ENCODE assay signal across 36 cellular contexts in the genomic region with DNA sequence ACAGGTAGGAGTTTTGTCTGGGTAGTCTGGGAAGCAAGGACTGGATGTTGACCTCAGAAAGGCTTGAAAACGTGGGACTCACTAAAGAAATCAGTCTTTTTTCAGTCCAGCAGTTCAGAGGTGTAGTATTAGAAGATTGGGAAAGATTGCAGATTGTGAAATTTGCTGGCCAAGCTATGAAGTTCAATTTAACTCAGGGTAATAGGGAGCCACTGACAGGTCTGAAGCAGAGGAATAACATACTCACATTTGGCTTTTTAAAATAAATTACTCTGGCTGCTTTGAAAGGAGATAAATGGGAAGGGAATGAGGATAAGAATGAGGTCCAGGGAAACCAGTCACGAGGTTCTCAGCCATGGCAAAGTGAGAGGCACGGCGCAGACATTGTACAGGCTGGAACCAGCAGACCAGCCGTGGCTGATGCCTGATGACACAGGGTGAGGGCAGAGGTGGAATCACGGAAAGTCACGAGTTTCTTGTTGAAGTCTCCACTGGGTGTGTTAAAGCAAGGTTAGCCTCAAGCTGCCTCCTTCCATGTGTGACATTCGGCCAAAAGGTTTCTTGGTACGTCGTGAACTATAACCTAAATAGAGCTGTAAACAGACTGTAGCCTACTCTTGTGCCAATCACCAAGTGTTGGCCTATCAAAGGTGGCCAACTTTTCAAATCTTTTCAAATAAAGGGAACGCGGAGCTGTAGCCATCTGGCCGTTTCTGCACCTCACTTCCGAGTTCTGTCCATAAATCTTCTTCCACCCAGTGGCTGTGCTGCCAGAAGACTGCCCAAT.
DNase-seq lines count a peak whose midpoint lies in the region; ATAC-seq and TF ChIP-seq lines count a peak whose summit lies in the region.
"Had no signal": no experiment of that assay in that cellular context is flagged by ENCODE, and none has a peak within 500 bp of the region (broad histone marks: within the 10 kb centered on the region; RNA-seq: fewer than 3 reads in every experiment).

No MANE protein-coding gene starts in this region.

- POLR2A ChIA-PET in MCF 10A (lab: Yijun Ruan, JAX) = interaction anchor here (0.6 kb wide), 1 partner anchor 330 kb away, joined by 3 read pairs; no protein-coding TSS in a partner anchor
- POLR2A ChIA-PET in activated CD4-positive, alpha-beta T cell treated with anti-CD3 and anti-CD28 coated beads, Interleukin-2, amount 10 ng/mL, durations not matched to agents 7 days and 5 days (lab: Charles Lee) = no interaction called here

- peaks cover 13% of the 10 kb centered on the region for H3K4me1 Mint-ChIP-seq in MCF 10A (ENCODE audit: insufficient read depth, unreplicated experiment)
- H3K4me1 Mint-ChIP-seq in activated CD4-positive, alpha-beta T cell treated with anti-CD3 and anti-CD28 coated beads, Interleukin-2, amount 10 ng/mL, durations not matched to agents 7 days and 5 days = no peaks in the 10 kb centered on the region
- H3K4me1 Mint-ChIP-seq: activated CD8-positive, alpha-beta memory T cell treated with anti-CD3 and anti-CD28 coated beads, Interleukin-2, amount 10 ng/mL, durations not matched to agents 7 days and 5 days; activated naive CD8-positive, alpha-beta T cell treated with anti-CD3 and anti-CD28 coated beads, Interleukin-2, amount 50 U/mL, for 24 hours; CD4-positive, CD25-positive, alpha-beta regulatory T cell; central memory CD8-positive, alpha-beta T cell; natural killer cell; stimulated activated naive B cell treated with anti-CD40 and anti-IgM and Interleukin-4, amounts not matched to agents 10 μg/mL and 1 μg/mL and 100 μg/mL, for 72 hours had no signal

- no peaks in the 10 kb centered on the region for H3K27me3 Mint-ChIP-seq in MCF 10A (ENCODE audit: insufficient read depth, unreplicated experiment)
- H3K27me3 Mint-ChIP-seq in activated CD4-positive, alpha-beta T cell treated with anti-CD3 and anti-CD28 coated beads, Interleukin-2, amount 10 ng/mL, durations not matched to agents 7 days and 5 days = peaks cover 1% of the 10 kb centered on the region
- H3K27me3 Mint-ChIP-seq: activated CD8-positive, alpha-beta memory T cell treated with anti-CD3 and anti-CD28 coated beads, Interleukin-2, amount 10 ng/mL, durations not matched to agents 7 days and 5 days; CD4-positive, CD25-positive, alpha-beta regulatory T cell; central memory CD8-positive, alpha-beta T cell had no signal

- CTCF ChIA-PET in MCF 10A (lab: Yijun Ruan, JAX) = interaction anchor here (0.6 kb wide), 1 partner anchor 80 kb away, joined by 3 read pairs; no protein-coding TSS in a partner anchor
- CTCF ChIA-PET in activated CD4-positive, alpha-beta T cell treated with anti-CD3 and anti-CD28 coated beads, Interleukin-2, amount 10 ng/mL, durations not matched to agents 7 days and 5 days (lab: Charles Lee) = no interaction called here

- no peaks in the 10 kb centered on the region for H3K36me3 Mint-ChIP-seq in MCF 10A (ENCODE audit: insufficient read depth, unreplicated experiment)
- no peaks in the 10 kb centered on the region for H3K36me3 Mint-ChIP-seq in activated CD4-positive, alpha-beta T cell treated with anti-CD3 and anti-CD28 coated beads, Interleukin-2, amount 10 ng/mL, durations not matched to agents 7 days and 5 days (ENCODE audit: low read depth)
- H3K36me3 Mint-ChIP-seq: activated CD8-positive, alpha-beta memory T cell treated with anti-CD3 and anti-CD28 coated beads, Interleukin-2, amount 10 ng/mL, durations not matched to agents 7 days and 5 days; CD4-positive, CD25-positive, alpha-beta regulatory T cell; natural killer cell; stimulated activated naive B cell treated with anti-CD40 and anti-IgM and Interleukin-4, amounts not matched to agents 10 μg/mL and 1 μg/mL and 100 μg/mL, for 72 hours had no signal

- H3K27me3 ChIP-seq in breast epithelium = no peaks in the 10 kb centered on the region
- H3K27me3 ChIP-seq in gastroesophageal sphincter = no peaks in the 10 kb centered on the region
- H3K27me3 ChIP-seq: esophagus squamous epithelium, gastrocnemius medialis, MG63, suprapubic skin, upper lobe of left lung had no signal

- TF ChIP-seq POLR2A in breast epithelium (IDR thresholded peaks at IDR 0.05) (no peak), gastroesophageal sphincter (IDR thresholded peaks at IDR 0.05) (no peak)

- H3K4me3 Mint-ChIP-seq in MCF 10A (ENCODE audit: unreplicated experiment) = no peak overlapping the region
- H3K4me3 Mint-ChIP-seq in activated CD4-positive, alpha-beta T cell treated with anti-CD3 and anti-CD28 coated beads, Interleukin-2, amount 10 ng/mL, durations not matched to agents 7 days and 5 days = no peak overlapping the region
- H3K4me3 Mint-ChIP-seq: activated CD8-positive, alpha-beta memory T cell treated with anti-CD3 and anti-CD28 coated beads, Interleukin-2, amount 10 ng/mL, durations not matched to agents 7 days and 5 days; activated naive CD8-positive, alpha-beta T cell treated with anti-CD3 and anti-CD28 coated beads, Interleukin-2, amount 50 U/mL, for 24 hours; activated T-cell treated with anti-CD3 and anti-CD28 coated beads, Interleukin-2, amount 50 U/mL, for 72 hours; CD4-positive, CD25-positive, alpha-beta regulatory T cell; central memory CD8-positive, alpha-beta T cell; HFFc6; natural killer cell; stimulated activated naive B cell treated with anti-CD40 and anti-IgM and Interleukin-4, amounts not matched to agents 10 μg/mL and 1 μg/mL and 100 μg/mL, for 72 hours had no signal

- ATAC-seq in gastroesophageal sphincter (peak; percentile 8), HG02588 (IDR thresholded peaks at IDR 0.05; ENCODE audit: unreplicated experiment) (no peak)
- ATAC-seq: activated CD8-positive, alpha-beta memory T cell treated with anti-CD3 and anti-CD28 coated beads, Interleukin-2, amount 10 ng/mL, durations not matched to agents 7 days and 5 days; activated naive CD8-positive, alpha-beta T cell treated with anti-CD3 and anti-CD28 coated beads, Interleukin-2, amount 50 U/mL, for 24 hours; activated T-cell treated with anti-CD3 and anti-CD28 coated beads, Interleukin-2, amount 50 U/mL, for 72 hours; natural killer cell; stimulated activated naive B cell treated with anti-CD40 and anti-IgM and Interleukin-4, amounts not matched to agents 10 μg/mL and 1 μg/mL and 100 μg/mL, for 72 hours had no signal

- no peak for TF ChIP-seq EP300 in gastroesophageal sphincter (IDR thresholded peaks at IDR 0.05)

- TF ChIP-seq CTCF in MCF 10A (IDR thresholded peaks at IDR 0.05; ENCODE audit: unreplicated experiment) = no peak
- no peak for TF ChIP-seq CTCF in breast epithelium (IDR thresholded peaks at IDR 0.05)
- no peak for TF ChIP-seq CTCF in gastroesophageal sphincter (IDR thresholded peaks at IDR 0.05)

- H3K9me3 ChIP-seq in breast epithelium (peaks cover 0 to 5% of the 10 kb centered on the region in 2 donors), gastroesophageal sphincter (no peaks in the 10 kb centered on the region)
- H3K9me3 ChIP-seq: esophagus squamous epithelium, gastrocnemius medialis, MG63, SK-N-SH, suprapubic skin, upper lobe of left lung had no signal

- no peaks in the 10 kb centered on the region for H3K4me1 ChIP-seq in breast epithelium
- peaks cover 0 to 10% (median 0%) of the 10 kb centered on the region in 3 donors for H3K4me1 ChIP-seq in gastroesophageal sphincter
- H3K4me1 ChIP-seq: suprapubic skin had no signal

- DNase-seq in MCF 10A (ENCODE audit: unreplicated experiment) (peak; percentile 18), breast epithelium (ENCODE audit: low spot score in 2 of 2) (no peak), SKM-1 (lab: John Stamatoyannopoulos, UW; ENCODE audit: unreplicated experiment) (peak; percentile 24), NCI-H82 treated with DMSO at 0.1 percent for 48 hours (lab: John Stamatoyannopoulos, UW; ENCODE audit: unreplicated experiment) (no peak), T-helper 1 cell (no peak)
- DNase-seq in activated CD4-positive, alpha-beta T cell treated with anti-CD3 and anti-CD28 coated beads, Interleukin-2, amount 10 ng/mL, durations not matched to agents 7 days and 5 days = no peak
- DNase-seq: 8988T; activated CD4-positive, alpha-beta T cell treated with anti-CD3 and anti-CD28 coated beads, Interleukin-2, amount 50 U/mL, for 4 hours; activated CD8-positive, alpha-beta memory T cell treated with anti-CD3 and anti-CD28 coated beads, Interleukin-2, amount 10 ng/mL, durations not matched to agents 7 days and 5 days; activated naive CD4-positive, alpha-beta T cell; activated naive CD8-positive, alpha-beta T cell treated with anti-CD3 and anti-CD28 coated beads, Interleukin-2, amount 50 U/mL, for 24 hours; activated T-cell treated with anti-CD3 and anti-CD28 coated beads, Interleukin-2, amount 50 U/mL, for 72 hours; CD4-positive, CD25-positive, alpha-beta regulatory T cell; dermis blood vessel endothelial cell; esophagus squamous epithelium; gastrocnemius medialis; GM23248; HFFc6; hippocampal formation; KG1; MG63; natural killer cell; NCI-H1436 treated with DMSO at 0.1 percent for 48 hours; NCI-H2081 treated with DMSO at 0.1 percent for 48 hours; NCI-H748 treated with DMSO at 0.1 percent for 48 hours; occipital lobe; SK-N-SH; stimulated activated naive B cell treated with anti-CD40 and anti-IgM and Interleukin-4, amounts not matched to agents 10 μg/mL and 1 μg/mL and 100 μg/mL, for 72 hours; T-helper 2 cell; upper lobe of left lung had no signal

- no peak overlapping the region for H3K27ac Mint-ChIP-seq in MCF 10A (ENCODE audit: low read depth, unreplicated experiment)
- H3K27ac Mint-ChIP-seq in activated CD4-positive, alpha-beta T cell treated with anti-CD3 and anti-CD28 coated beads, Interleukin-2, amount 10 ng/mL, durations not matched to agents 7 days and 5 days = no peak overlapping the region
- H3K27ac Mint-ChIP-seq: activated CD8-positive, alpha-beta memory T cell treated with anti-CD3 and anti-CD28 coated beads, Interleukin-2, amount 10 ng/mL, durations not matched to agents 7 days and 5 days; activated naive CD8-positive, alpha-beta T cell treated with anti-CD3 and anti-CD28 coated beads, Interleukin-2, amount 50 U/mL, for 24 hours; activated T-cell treated with anti-CD3 and anti-CD28 coated beads, Interleukin-2, amount 50 U/mL, for 72 hours; CD4-positive, CD25-positive, alpha-beta regulatory T cell; HFFc6; natural killer cell; stimulated activated naive B cell treated with anti-CD40 and anti-IgM and Interleukin-4, amounts not matched to agents 10 μg/mL and 1 μg/mL and 100 μg/mL, for 72 hours had no signal

- intact Hi-C loops in MCF 10A (cut with micrococcal nuclease) (no loop called here), breast epithelium (cut with DNase I; ENCODE audit: low total_unique reads) (loop anchor here (10.0 kb wide), 1 partner anchor 464 kb away; no protein-coding TSS in a partner anchor)

- H3K4me3 ChIP-seq in breast epithelium = no peak overlapping the region
- no peak overlapping the region for H3K4me3 ChIP-seq in gastroesophageal sphincter
- H3K4me3 ChIP-seq: esophagus squamous epithelium, gastrocnemius medialis, GM23248, MG63, skin epidermis, suprapubic skin, upper lobe of left lung had no signal

- H3K27ac ChIP-seq in breast epithelium (no peak overlapping the region), gastroesophageal sphincter (no peak overlapping the region)
- H3K27ac ChIP-seq: esophagus squamous epithelium, gastrocnemius medialis, GM23248, HL-60, suprapubic skin had no signal

- no peaks in the 10 kb centered on the region for H3K36me3 ChIP-seq in breast epithelium
- H3K36me3 ChIP-seq in gastroesophageal sphincter = no peaks in the 10 kb centered on the region
- H3K36me3 ChIP-seq: esophagus squamous epithelium, gastrocnemius medialis, MG63, suprapubic skin, upper lobe of left lung had no signal

- WGBS in gastroesophageal sphincter (ENCODE audit: low coverage in 1 of 2), 2 donors = 55 to 83% methylated on average over 6 to 14 of the region's 14 CpGs

- BruUV-seq in MCF 10A (replicated peaks; lab: Mats Ljungman, UMichigan) = no TSS peak

- no peaks in the 10 kb centered on the region for H3K9me3 Mint-ChIP-seq in MCF 10A (ENCODE audit: unreplicated experiment)
- no peaks in the 10 kb centered on the region for H3K9me3 Mint-ChIP-seq in activated CD4-positive, alpha-beta T cell treated with anti-CD3 and anti-CD28 coated beads, Interleukin-2, amount 10 ng/mL, durations not matched to agents 7 days and 5 days
- H3K9me3 Mint-ChIP-seq: activated naive CD8-positive, alpha-beta T cell treated with anti-CD3 and anti-CD28 coated beads, Interleukin-2, amount 50 U/mL, for 24 hours; activated T-cell treated with anti-CD3 and anti-CD28 coated beads, Interleukin-2, amount 50 U/mL, for 72 hours; central memory CD8-positive, alpha-beta T cell; HFFc6; natural killer cell had no signal

Comparison
In these comparisons a context has a peak if more than half of its experiments do, and no peak if none do; other contexts are left out.
1. DNase-seq: peak in MCF 10A (single experiment) and SKM-1 (single experiment); none in breast epithelium (0 of 2), activated CD4-positive, alpha-beta T cell treated with anti-CD3 and anti-CD28 coated beads, Interleukin-2, amount 10 ng/mL, durations not matched to agents 7 days and 5 days (single experiment), NCI-H82 treated with DMSO at 0.1 percent for 48 hours (single experiment) and T-helper 1 cell (0 of 5).